8 cellular contexts compared by ENCODE assay signal in genomic region chr20:17568045-17568788, GRCh38. TPM values are rescaled to one million over a fixed set of nuclear protein-coding genes. Genes with fewer than 3 reads are reported as not detected.
DNase-seq lines count a peak whose midpoint lies in the region; ATAC-seq lines count a peak whose summit lies in the region.

No MANE protein-coding gene starts in this region.

- H3K4me3 ChIP-seq in stomach smooth muscle (ENCODE audit: low read length in 2 of 2) (peak overlapping the region; percentile 44 to 96), Karpas-422 (ENCODE audit: low read length) (no peak overlapping the region)

- peaks cover 22% of the 10 kb centered on the region for H3K27me3 Mint-ChIP-seq in activated naive CD8-positive, alpha-beta T cell treated with anti-CD3 and anti-CD28 coated beads, Interleukin-2, amount 10 ng/mL, durations not matched to agents 7 days and 5 days
- peaks cover 9 to 21% (median 9%) of the 10 kb centered on the region in 3 donors for H3K27me3 Mint-ChIP-seq in immature natural killer cell (ENCODE audit: low read depth in 3 of 3)

- H2AFZ ChIP-seq in Karpas-422 (ENCODE audit: low read length) = no peak overlapping the region

- peaks cover 3% of the 10 kb centered on the region for H3K9me3 Mint-ChIP-seq in activated naive CD8-positive, alpha-beta T cell treated with anti-CD3 and anti-CD28 coated beads, Interleukin-2, amount 10 ng/mL, durations not matched to agents 7 days and 5 days
- no peaks in the 10 kb centered on the region for H3K9me3 Mint-ChIP-seq in immature natural killer cell

- H3K9me2 ChIP-seq in Karpas-422 (replicated peaks; ENCODE audit: insufficient read depth, low read length) = no peaks in the 10 kb centered on the region

- no peak for ATAC-seq in activated naive CD8-positive, alpha-beta T cell treated with anti-CD3 and anti-CD28 coated beads, Interleukin-2, amount 10 ng/mL, durations not matched to agents 7 days and 5 days (ENCODE audit: low read depth)

- peak overlapping the region; percentile 43 for H3K4me3 Mint-ChIP-seq in activated naive CD8-positive, alpha-beta T cell treated with anti-CD3 and anti-CD28 coated beads, Interleukin-2, amount 10 ng/mL, durations not matched to agents 7 days and 5 days
- peak overlapping the region; percentile 45 to 94 (median 72) for H3K4me3 Mint-ChIP-seq in immature natural killer cell

- no peaks in the 10 kb centered on the region for H4K20me1 ChIP-seq in Karpas-422 (ENCODE audit: insufficient read depth, low read depth, low read length)

- peaks cover 13% of the 10 kb centered on the region for H3K4me1 Mint-ChIP-seq in activated naive CD8-positive, alpha-beta T cell treated with anti-CD3 and anti-CD28 coated beads, Interleukin-2, amount 10 ng/mL, durations not matched to agents 7 days and 5 days
- peaks cover 27 to 35% of the 10 kb centered on the region in 2 donors for H3K4me1 Mint-ChIP-seq in immature natural killer cell

- H3K79me2 ChIP-seq in Karpas-422 (ENCODE audit: low read length) = no peaks in the 10 kb centered on the region

- H3K4me1 ChIP-seq in stomach smooth muscle (ENCODE audit: control insufficient read depth, insufficient read depth, low read length) = peaks cover 34% of the 10 kb centered on the region
- peaks cover 13% of the 10 kb centered on the region for H3K4me1 ChIP-seq in Karpas-422 (ENCODE audit: low read length)

- H3K27me3 ChIP-seq in stomach smooth muscle (ENCODE audit: control insufficient read depth in 1 of 2, insufficient read depth in 2 of 2, low read length in 2 of 2) = no peaks in the 10 kb centered on the region
- H3K27me3 ChIP-seq in Karpas-422 (ENCODE audit: low read length) = no peaks in the 10 kb centered on the region

- POLR2A ChIA-PET in activated naive CD8-positive, alpha-beta T cell treated with anti-CD3 and anti-CD28 coated beads, Interleukin-2, amount 10 ng/mL, durations not matched to agents 7 days and 5 days (lab: Charles Lee) = no interaction called here

- H3K9me3 ChIP-seq in stomach smooth muscle (ENCODE audit: control insufficient read depth in 2 of 2, low read length in 2 of 2) (no peaks in the 10 kb centered on the region), Karpas-422 (ENCODE audit: low read length) (no peaks in the 10 kb centered on the region)

- H3K4me2 ChIP-seq in Karpas-422 (ENCODE audit: low read depth, low read length, poor library complexity, severe bottlenecking) = no peak overlapping the region

- peak overlapping the region; percentile 98 for H3K27ac ChIP-seq in stomach smooth muscle (ENCODE audit: low read length)
- no peak overlapping the region for H3K27ac ChIP-seq in Karpas-422 (ENCODE audit: low read length)

- DNase-seq in NCI-H748 (lab: John Stamatoyannopoulos, UW; ENCODE audit: unreplicated experiment) (peak; percentile 30), NCI-H748 treated with DMSO at 0.1 percent for 48 hours (lab: John Stamatoyannopoulos, UW) (no peak), immature natural killer cell (no peak), Karpas-422 (no peak), NCI-H187 treated with DMSO at 0.1 percent for 48 hours (lab: John Stamatoyannopoulos, UW) (no peak)
- no peak for DNase-seq in activated naive CD8-positive, alpha-beta T cell treated with anti-CD3 and anti-CD28 coated beads, Interleukin-2, amount 10 ng/mL, durations not matched to agents 7 days and 5 days
- no peak for DNase-seq in stimulated activated CD4-positive, alpha-beta T cell treated with anti-CD3 and anti-CD28 coated beads, Interleukin-1b, Interleukin-23, amount 100 ng/mL, for 48 hours

- H3K36me3 Mint-ChIP-seq in activated naive CD8-positive, alpha-beta T cell treated with anti-CD3 and anti-CD28 coated beads, Interleukin-2, amount 10 ng/mL, durations not matched to agents 7 days and 5 days = peaks cover 4% of the 10 kb centered on the region
- peaks cover 0 to 8% (median 0%) of the 10 kb centered on the region in 3 donors for H3K36me3 Mint-ChIP-seq in immature natural killer cell

- peak overlapping the region; percentile 43 for H3K27ac Mint-ChIP-seq in activated naive CD8-positive, alpha-beta T cell treated with anti-CD3 and anti-CD28 coated beads, Interleukin-2, amount 10 ng/mL, durations not matched to agents 7 days and 5 days
- H3K27ac Mint-ChIP-seq in immature natural killer cell = peak overlapping the region; percentile 12 to 74 (median 36)

- H3K36me3 ChIP-seq in stomach smooth muscle (ENCODE audit: control insufficient read depth in 2 of 2, insufficient read depth in 2 of 2, low read length in 2 of 2) (peaks cover 2 to 4% of the 10 kb centered on the region in 2 donors), Karpas-422 (ENCODE audit: insufficient read depth, low read length) (no peaks in the 10 kb centered on the region)

- H3K9ac ChIP-seq in stomach smooth muscle (ENCODE audit: low read length in 2 of 2) = peak overlapping the region; percentile 77 to 86
- no peak overlapping the region for H3K9ac ChIP-seq in Karpas-422 (ENCODE audit: low read length)

RNA-seq across cellular contexts. Expression of gene DSTN, which starts 1.7 kb away (rescaled TPM):
- total RNA-seq in activated naive CD8-positive, alpha-beta T cell treated with anti-CD3 and anti-CD28 coated beads, Interleukin-2, amount 10 ng/mL, durations not matched to agents 7 days and 5 days = 10 to 100 TPM; 41.7 to 47.5 TPM
- 100 to 1,000 TPM; 157 to 226 (median 225) TPM for polyA plus RNA-seq in immature natural killer cell
- 8.9 and 9.5 TPM in 2 replicates for total RNA-seq in Karpas-422 (2014; rRNA removed; shearing (Covaris generic); ENCODE audit: low replicate concordance)

RNA-seq across cellular contexts. Expression of gene BFSP1, which starts 37.0 kb away (rescaled TPM):
- under 1 TPM; 0.17 to 0.36 TPM for total RNA-seq in activated naive CD8-positive, alpha-beta T cell treated with anti-CD3 and anti-CD28 coated beads, Interleukin-2, amount 10 ng/mL, durations not matched to agents 7 days and 5 days
- polyA plus RNA-seq in immature natural killer cell = 1 to 10 TPM; 4.8 to 6.6 (median 5.8) TPM
- total RNA-seq in Karpas-422 (2014; rRNA removed; shearing (Covaris generic); ENCODE audit: low replicate concordance) = not detected in 2 replicates
